ENCODE assay signal across 14 cellular contexts in the genomic region with DNA sequence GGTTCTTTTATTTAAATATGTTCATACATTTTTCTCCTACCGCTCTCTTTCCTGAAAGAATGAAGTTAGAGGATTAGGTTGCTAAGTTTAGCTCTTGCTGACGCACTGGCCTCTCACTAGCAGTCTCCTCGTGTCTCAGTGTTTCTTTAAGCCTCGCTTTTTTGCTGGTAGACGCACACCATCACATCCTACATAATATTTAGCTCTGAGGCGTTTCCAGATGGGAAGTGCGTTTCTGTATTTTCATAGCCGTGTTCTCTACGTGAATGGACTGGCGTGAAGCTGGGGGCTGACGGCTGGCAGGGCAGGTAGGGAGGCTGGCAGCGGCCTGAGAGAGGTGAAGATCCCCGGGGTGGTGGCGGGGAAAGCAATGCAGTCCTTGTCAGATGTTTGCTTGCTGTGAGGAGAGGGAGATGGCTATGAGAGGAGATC.
DNase-seq lines count a peak whose midpoint lies in the region; ATAC-seq and TF ChIP-seq lines count a peak whose summit lies in the region.
"Had no signal": no experiment of that assay in that cellular context is flagged by ENCODE, and none has a peak within 500 bp of the region (broad histone marks: within the 10 kb centered on the region; RNA-seq: fewer than 3 reads in every experiment).

No MANE protein-coding gene starts in this region.

- no peak overlapping the region for H2AFZ ChIP-seq in HCT116 (ENCODE audit: low read depth, low read length, poor library complexity, severe bottlenecking)

- no TSS peak for BruUV-seq in HCT116 (replicated peaks; lab: Mats Ljungman, UMichigan)

- 0 out of 2 replicates have a peak, but pooled peaks have one; percentile 1 for TF ChIP-seq RAD21 in HCT116 (IDR thresholded peaks at IDR 0.05; ENCODE audit: low read depth)

- 87 to 92% methylated on average over 14 of the region's 14 CpGs for WGBS in sigmoid colon, 2 donors

- DNase-seq in HCT116 (ENCODE audit: low read depth, low spot score) (no peak), brain pericyte (ENCODE audit: low read depth, low spot score) (peak; percentile 57), islet precursor cell (peak; percentile 48), sigmoid colon (no peak), NCI-H345 (lab: John Stamatoyannopoulos, UW) (no peak), GM20000 (ENCODE audit: low spot score) (no peak), DMS153 treated with DMSO at 0.1 percent for 48 hours (lab: John Stamatoyannopoulos, UW; ENCODE audit: unreplicated experiment) (no peak)
- DNase-seq: glutamatergic neuron; NCI-H1092 treated with DMSO at 0.1 percent for 48 hours; stimulated activated CD4-positive, alpha-beta T cell treated with anti-CD3 and anti-CD28 coated beads, Interleukin-4, amount 100 ng/mL, for 1 hour; stimulated activated naive CD4-positive, alpha-beta T cell had no signal

- peak in 1 of 4 donors; percentile 44 for TF ChIP-seq EP300 in sigmoid colon (IDR thresholded peaks at IDR 0.05)

- POLR2A ChIA-PET in HCT116 (lab: Charles Lee): no interaction called here

- no peaks in the 10 kb centered on the region for H3K9me3 ChIP-seq in HCT116 (ENCODE audit: control insufficient read depth in 1 of 2, insufficient read depth in 1 of 2, low read depth in 1 of 2, low read length in 2 of 2)
- no peaks in the 10 kb centered on the region for H3K9me3 ChIP-seq in sigmoid colon
- H3K9me3 ChIP-seq: prostate gland had no signal

- CTCF ChIA-PET in HCT116 (lab: Charles Lee): no interaction called here

- no peak overlapping the region for H3K27ac ChIP-seq in HCT116 (ENCODE audit: low read depth, low read length)
- H3K27ac ChIP-seq in sigmoid colon: peak overlapping the region in 3 of 4 donors; percentile 24 to 82 (median 34)

- H3K4me1 ChIP-seq in HCT116 (ENCODE audit: control insufficient read depth in 1 of 2, insufficient read depth in 2 of 2, low read length in 2 of 2) (peaks cover 21 to 26% of the 10 kb centered on the region in 2 experiments), sigmoid colon (peaks cover 0 to 11% (median 0%) of the 10 kb centered on the region in 4 donors)
- H3K4me1 ChIP-seq: prostate gland had no signal

- H4K20me1 ChIP-seq in HCT116 (ENCODE audit: insufficient read depth): no peaks in the 10 kb centered on the region

- H3K4me3 ChIP-seq in HCT116 (replicated peaks in 1 of 2; ENCODE audit: low read depth in 1 of 2, low read length in 2 of 2) (no peak overlapping the region), sigmoid colon (no peak overlapping the region)
- H3K4me3 ChIP-seq: prostate gland had no signal

- no peaks in the 10 kb centered on the region for H3K79me2 ChIP-seq in HCT116 (ENCODE audit: insufficient read depth, low read length)

- ATAC-seq in HCT116 (no peak), GM21447 (IDR thresholded peaks at IDR 0.05; ENCODE audit: unreplicated experiment) (no peak)
- ATAC-seq: HepG2 had no signal

- RAD21 ChIA-PET in HCT116 (lab: Charles Lee; ENCODE audit: low non-redundant PET in 1 of 2, low total read pairs in 2 of 2, uncharacterized antibody in 2 of 2, unreplicated experiment in 2 of 2): no interaction called here

- peak overlapping the region; percentile 40 for H3K4me2 ChIP-seq in HCT116 (ENCODE audit: low read length)

- TF ChIP-seq POLR2A in HCT116 (IDR thresholded peaks at IDR 0.05; ENCODE audit: borderline replicate concordance, extremely low read depth, insufficient read depth, insufficient read length) (no peak), sigmoid colon (IDR thresholded peaks at IDR 0.05) (no peak)

- no peaks in the 10 kb centered on the region for H3K27me3 ChIP-seq in HCT116 (ENCODE audit: insufficient read depth, low read length)
- H3K27me3 ChIP-seq in sigmoid colon: no peaks in the 10 kb centered on the region

- H3K9ac ChIP-seq in HCT116 (ENCODE audit: low read length): 0 out of 2 replicates have a peak overlapping the region, but pooled peaks have one; percentile 1

- intact Hi-C loops in HCT116 (cut with micrococcal nuclease): no loop called here
- intact Hi-C loops in sigmoid colon (cut with DNase I): no loop called here

- H3K36me3 ChIP-seq in HCT116 (ENCODE audit: control insufficient read depth in 1 of 2, insufficient read depth in 2 of 2, low read length in 2 of 2) (no peaks in the 10 kb centered on the region), sigmoid colon (no peaks in the 10 kb centered on the region)
- H3K36me3 ChIP-seq: prostate gland had no signal

- TF ChIP-seq CTCF in HCT116 (IDR thresholded peaks at IDR 0.05 in 2 of 3, conservative IDR thresholded peaks at IDR 0.05 in 1 of 3; ENCODE audit: borderline replicate concordance in 1 of 3, insufficient read depth in 1 of 3, low read depth in 2 of 3, low read length in 2 of 3) (no peak), sigmoid colon (IDR thresholded peaks at IDR 0.05) (no peak), GM20000 (IDR thresholded peaks at IDR 0.05; ENCODE audit: extremely low read depth, missing control alignments) (no peak)

- no peaks in the 10 kb centered on the region for H3K9me2 ChIP-seq in HCT116 (ENCODE audit: insufficient read depth)

TF ChIP-seq in HCT116, 20 proteins besides CTCF, POLR2A, EP300 and RAD21:
- TF ChIP-seq ZNF274 (IDR thresholded peaks at IDR 0.05; ENCODE audit: low read depth, low read length) (no peak), TCF7L2 (IDR thresholded peaks at IDR 0.05; ENCODE audit: borderline replicate concordance, extremely low read depth, insufficient read depth, insufficient read length) (no peak), FOSL1 (IDR thresholded peaks at IDR 0.05; ENCODE audit: low read depth) (no peak), EGR1 (IDR thresholded peaks at IDR 0.05; ENCODE audit: low read depth) (no peak), SIN3A (IDR thresholded peaks at IDR 0.05; ENCODE audit: low read depth) (no peak), EZH2phosphoT487 (IDR thresholded peaks at IDR 0.05; ENCODE audit: borderline replicate concordance) (no peak), CBX3 (IDR thresholded peaks at IDR 0.05; ENCODE audit: low read depth) (no peak)
- TF ChIP-seq, protein P1, sequence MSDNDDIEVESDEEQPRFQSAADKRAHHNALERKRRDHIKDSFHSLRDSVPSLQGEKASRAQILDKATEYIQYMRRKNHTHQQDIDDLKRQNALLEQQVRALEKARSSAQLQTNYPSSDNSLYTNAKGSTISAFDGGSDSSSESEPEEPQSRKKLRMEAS (IDR thresholded peaks at IDR 0.05): no peak

Comparison
In these comparisons a context has a peak if more than half of its experiments do, and no peak if none do; other contexts are left out.
1. DNase-seq: peak in brain pericyte (single experiment) and islet precursor cell (single experiment); none in HCT116 (single experiment), sigmoid colon (single experiment), NCI-H345 (single experiment), GM20000 (single experiment) and DMS153 treated with DMSO at 0.1 percent for 48 hours (single experiment).